1 cellular context compared by ENCODE assay signal in genomic region chr14:73463411-73463810, GRCh38.
TF ChIP-seq lines count a peak whose summit lies in the region.

No MANE protein-coding gene starts in this region.

TF ChIP-seq in H1, 55 proteins besides CTCF, POLR2A, EP300 and RAD21 (continued from another document):
- TF ChIP-seq ATF2 (IDR thresholded peaks at IDR 0.05; ENCODE audit: low read length) (no peak), EZH2 (IDR thresholded peaks at IDR 0.05; ENCODE audit: low read depth, low read length, severe bottlenecking) (no peak), SUZ12 (IDR thresholded peaks at IDR 0.05; ENCODE audit: low read length) (no peak), SP4 (IDR thresholded peaks at IDR 0.05; ENCODE audit: low read length) (no peak), CHD7 (IDR thresholded peaks at IDR 0.05; ENCODE audit: insufficient replicate concordance, low read length) (no peak), NANOG (IDR thresholded peaks at IDR 0.05; ENCODE audit: insufficient read depth, low read depth, low read length, poor library complexity, severe bottlenecking) (no peak), SIRT6 (IDR thresholded peaks at IDR 0.05; ENCODE audit: low read length) (no peak), GABPA (IDR thresholded peaks at IDR 0.05; ENCODE audit: borderline replicate concordance, insufficient read depth, low read length) (no peak)
